ENCODE assay signal across 22 cellular contexts in genomic region chr16:76676356-76676755, GRCh38.
DNase-seq lines count a peak whose midpoint lies in the region; ATAC-seq and TF ChIP-seq lines count a peak whose summit lies in the region.
"Had no signal": no experiment of that assay in that cellular context is flagged by ENCODE, and none has a peak within 500 bp of the region (broad histone marks: within the 10 kb centered on the region; RNA-seq: fewer than 3 reads in every experiment).

No MANE protein-coding gene starts in this region.

- no peaks in the 10 kb centered on the region for H3K27me3 Mint-ChIP-seq in activated CD4-positive, alpha-beta T cell treated with anti-CD3 and anti-CD28 coated beads for 36 hours
- H3K27me3 Mint-ChIP-seq in T-cell = no peaks in the 10 kb centered on the region
- no peaks in the 10 kb centered on the region for H3K27me3 Mint-ChIP-seq in endothelial cell (ENCODE audit: unreplicated experiment)
- H3K27me3 Mint-ChIP-seq: central memory CD8-positive, alpha-beta T cell; stimulated activated naive CD8-positive, alpha-beta T cell treated with anti-CD3 and anti-CD28 coated beads, Interleukin-15, Interleukin-2, amounts not matched to agents 100 ng/mL and 50 ng/mL, for 24 hours had no signal

- H4K12ac ChIP-seq in trophoblast cell (ENCODE audit: low read depth, low read length) = no peak overlapping the region

- no peak overlapping the region for H3K14ac ChIP-seq in trophoblast cell (ENCODE audit: low read length)

- H2BK5ac ChIP-seq in trophoblast cell (ENCODE audit: low read depth, low read length, poor library complexity) = peak overlapping the region; percentile 16

- H3K79me1 ChIP-seq in trophoblast cell (ENCODE audit: low read length) = no peaks in the 10 kb centered on the region

- no peaks in the 10 kb centered on the region for H3K36me3 ChIP-seq in trophoblast cell (ENCODE audit: control insufficient read depth in 1 of 2, insufficient read depth in 2 of 2, low read length in 2 of 2)
- H3K36me3 ChIP-seq: esophagus squamous epithelium, tibial artery had no signal

- POLR2A ChIA-PET in activated CD4-positive, alpha-beta T cell treated with anti-CD3 and anti-CD28 coated beads for 36 hours (lab: Charles Lee) = no interaction called here
- POLR2A ChIA-PET in T-cell (lab: Charles Lee) = no interaction called here

- no peak overlapping the region for H4K91ac ChIP-seq in trophoblast cell (ENCODE audit: low read depth, low read length)

- no peaks in the 10 kb centered on the region for H3K79me2 ChIP-seq in trophoblast cell (ENCODE audit: control insufficient read depth, insufficient read depth, low read length, poor library complexity)

- peaks cover 0 to 4% of the 10 kb centered on the region in 2 experiments for H3K4me1 ChIP-seq in trophoblast cell (ENCODE audit: control insufficient read depth in 1 of 2, insufficient read depth in 2 of 2, low read length in 2 of 2)
- H3K4me1 ChIP-seq: esophagus squamous epithelium, tibial artery had no signal

- H2BK120ac ChIP-seq in trophoblast cell (ENCODE audit: insufficient read depth, low read length, poor library complexity) = no peak overlapping the region

- no peaks in the 10 kb centered on the region for H3K36me3 Mint-ChIP-seq in activated CD4-positive, alpha-beta T cell treated with anti-CD3 and anti-CD28 coated beads for 36 hours (ENCODE audit: low read depth)
- no peaks in the 10 kb centered on the region for H3K36me3 Mint-ChIP-seq in T-cell
- H3K36me3 Mint-ChIP-seq in endothelial cell (ENCODE audit: low read depth, unreplicated experiment) = no peaks in the 10 kb centered on the region
- H3K36me3 Mint-ChIP-seq: CD8-positive, alpha-beta T cell had no signal

- H3K27me3 ChIP-seq in trophoblast cell (ENCODE audit: insufficient read depth, low read length) = no peaks in the 10 kb centered on the region
- H3K27me3 ChIP-seq: esophagus squamous epithelium, tibial artery had no signal

- H3K4me2 ChIP-seq in trophoblast cell (ENCODE audit: low read length) = peak overlapping the region; percentile 25

- H3K9me3 ChIP-seq in trophoblast cell (ENCODE audit: insufficient read depth, low read depth, low read length) = no peaks in the 10 kb centered on the region
- H3K9me3 ChIP-seq: esophagus squamous epithelium, tibial artery had no signal

- ATAC-seq in esophagus mucosa (peak; percentile 97), T-cell (replicated peaks in 1 of 4) (no peak)
- ATAC-seq in activated CD4-positive, alpha-beta T cell treated with anti-CD3 and anti-CD28 coated beads for 36 hours = no peak
- ATAC-seq: CD8-positive, alpha-beta T cell; left ventricle myocardium superior had no signal

- no peak overlapping the region for H3K4ac ChIP-seq in trophoblast cell (ENCODE audit: low read depth, low read length)

- no peak overlapping the region for H3K18ac ChIP-seq in trophoblast cell (ENCODE audit: low read length)

- no CpG with 5 or more reads among the region's 1 CpG for WGBS in trophoblast cell (ENCODE audit: extremely low coverage, insufficient coverage, insufficient read length)

- no peak overlapping the region for H3K23ac ChIP-seq in trophoblast cell (ENCODE audit: low read length)

- intact Hi-C loops in activated CD4-positive, alpha-beta T cell treated with anti-CD3 and anti-CD28 coated beads for 36 hours (cut with DNase I, micrococcal nuclease) = no loop called here

- H3K4me3 ChIP-seq in trophoblast cell (ENCODE audit: low read depth, low read length) = no peak overlapping the region
- H3K4me3 ChIP-seq: esophagus squamous epithelium, SK-N-MC, skin epidermis, tibial artery had no signal

- H3K9ac ChIP-seq in trophoblast cell (ENCODE audit: low read length) = no peak overlapping the region

- H2AK5ac ChIP-seq in trophoblast cell (ENCODE audit: low read length) = no peak overlapping the region

- no peak overlapping the region for H3K27ac Mint-ChIP-seq in activated CD4-positive, alpha-beta T cell treated with anti-CD3 and anti-CD28 coated beads for 36 hours
- no peak overlapping the region for H3K27ac Mint-ChIP-seq in T-cell
- H3K27ac Mint-ChIP-seq in endothelial cell (ENCODE audit: unreplicated experiment) = no peak overlapping the region
- H3K27ac Mint-ChIP-seq: activated naive CD4-positive, alpha-beta T cell treated with anti-CD3 and anti-CD28 coated beads for 36 hours; CD8-positive, alpha-beta T cell; stimulated activated naive CD8-positive, alpha-beta T cell treated with anti-CD3 and anti-CD28 coated beads, Interleukin-15, Interleukin-2, amounts not matched to agents 100 ng/mL and 50 ng/mL, for 24 hours had no signal

- no peak overlapping the region for H4K8ac ChIP-seq in trophoblast cell (ENCODE audit: low read depth, low read length)

- peak overlapping the region; percentile 56 for H3K27ac ChIP-seq in trophoblast cell (ENCODE audit: low read depth, low read length)
- H3K27ac ChIP-seq: esophagus squamous epithelium, SK-N-MC, skin epidermis, tibial artery had no signal

- DNase-seq in HT1080 (ENCODE audit: low read depth) (peak; percentile 14), RKO (ENCODE audit: low spot score) (peak; percentile 27), trophoblast cell (peak; percentile 90 to 98), T-cell (no peak), endothelial cell (ENCODE audit: low spot score) (no peak)
- DNase-seq in activated CD4-positive, alpha-beta T cell treated with anti-CD3 and anti-CD28 coated beads for 36 hours = no peak
- DNase-seq: activated naive CD4-positive, alpha-beta T cell treated with anti-CD3 and anti-CD28 coated beads for 36 hours; activated T-cell treated with anti-CD3 and anti-CD28 coated beads, Interleukin-2, amount 50 U/mL, for 48 hours; anterior cingulate cortex; CD8-positive, alpha-beta T cell; esophagus squamous epithelium; left ventricle myocardium superior; NCI-H1417 treated with DMSO at 0.1 percent for 48 hours; NCI-H2171 treated with DMSO at 0.1 percent for 48 hours; NCI-H526 treated with DMSO at 0.1 percent for 48 hours; T-helper 9 cell; tibial artery had no signal

- H2BK12ac ChIP-seq in trophoblast cell (ENCODE audit: low read length) = no peak overlapping the region

- no peak for TF ChIP-seq CTCF in endothelial cell (IDR thresholded peaks at IDR 0.05; ENCODE audit: unreplicated experiment)

- H3K4me3 Mint-ChIP-seq in activated CD4-positive, alpha-beta T cell treated with anti-CD3 and anti-CD28 coated beads for 36 hours = no peak overlapping the region
- H3K4me3 Mint-ChIP-seq in T-cell (no peak overlapping the region), endothelial cell (ENCODE audit: unreplicated experiment) (no peak overlapping the region)
- H3K4me3 Mint-ChIP-seq: activated naive CD4-positive, alpha-beta T cell treated with anti-CD3 and anti-CD28 coated beads for 36 hours; CD8-positive, alpha-beta T cell; central memory CD8-positive, alpha-beta T cell; stimulated activated naive CD8-positive, alpha-beta T cell treated with anti-CD3 and anti-CD28 coated beads, Interleukin-15, Interleukin-2, amounts not matched to agents 100 ng/mL and 50 ng/mL, for 24 hours had no signal

- H3K9me3 Mint-ChIP-seq in activated CD4-positive, alpha-beta T cell treated with anti-CD3 and anti-CD28 coated beads for 36 hours (ENCODE audit: low read depth) = no peaks in the 10 kb centered on the region
- H3K9me3 Mint-ChIP-seq in T-cell = peaks cover 0 to 16% (median 3%) of the 10 kb centered on the region in 3 donors
- no peaks in the 10 kb centered on the region for H3K9me3 Mint-ChIP-seq in endothelial cell (ENCODE audit: unreplicated experiment)
- H3K9me3 Mint-ChIP-seq: activated naive CD4-positive, alpha-beta T cell treated with anti-CD3 and anti-CD28 coated beads for 36 hours had no signal

- CTCF ChIA-PET in activated CD4-positive, alpha-beta T cell treated with anti-CD3 and anti-CD28 coated beads for 36 hours (lab: Charles Lee) = interaction anchor here (0.8 kb wide), 1 partner anchor 552 kb away, joined by 3 read pairs; no protein-coding TSS in a partner anchor
- CTCF ChIA-PET in T-cell (lab: Charles Lee) = no interaction called here

- no peaks in the 10 kb centered on the region for H3K4me1 Mint-ChIP-seq in activated CD4-positive, alpha-beta T cell treated with anti-CD3 and anti-CD28 coated beads for 36 hours
- H3K4me1 Mint-ChIP-seq in T-cell = no peaks in the 10 kb centered on the region
- H3K4me1 Mint-ChIP-seq in endothelial cell (ENCODE audit: unreplicated experiment) = no peaks in the 10 kb centered on the region
- H3K4me1 Mint-ChIP-seq: central memory CD8-positive, alpha-beta T cell had no signal

- H2AFZ ChIP-seq in trophoblast cell (ENCODE audit: insufficient read depth, low read length, poor library complexity) = no peak overlapping the region

Comparison
In these comparisons a context has a peak if more than half of its experiments do, and no peak if none do; other contexts are left out.
1. DNase-seq: peak in HT1080 (single experiment), RKO (single experiment) and trophoblast cell (2 of 2); none in activated CD4-positive, alpha-beta T cell treated with anti-CD3 and anti-CD28 coated beads for 36 hours (single experiment), T-cell (0 of 34) and endothelial cell (single experiment).